8 cellular contexts compared by ENCODE assay signal in the genomic region with DNA sequence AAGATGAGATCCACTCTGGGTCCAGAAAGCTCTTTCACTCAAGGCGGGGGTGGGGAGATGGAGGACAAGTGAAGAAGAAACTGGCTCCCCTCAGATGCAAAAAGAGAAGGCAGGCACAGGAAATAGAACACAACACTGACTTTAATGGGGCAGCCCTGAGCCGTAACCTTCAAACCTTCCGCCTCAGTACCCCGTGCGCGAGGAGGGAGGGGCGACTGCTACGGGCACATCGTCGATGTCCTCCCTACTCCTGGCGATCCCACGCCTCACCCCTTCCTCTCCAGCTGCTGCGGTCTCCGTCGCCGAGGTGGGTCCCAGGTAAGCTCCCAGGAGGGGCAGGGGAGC. TPM values are rescaled to one million over a fixed set of nuclear protein-coding genes. Genes with fewer than 3 reads are reported as not detected.
DNase-seq lines count a peak whose midpoint lies in the region; ATAC-seq and TF ChIP-seq lines count a peak whose summit lies in the region.

No MANE protein-coding gene starts in this region.

- H3K27ac ChIP-seq in cardiac muscle cell (no peak overlapping the region), dorsolateral prefrontal cortex (peak overlapping the region in 7 of 59 donors; percentile 5 to 52 (median 36)), muscle layer of duodenum (ENCODE audit: low read length) (no peak overlapping the region), vagina (peak overlapping the region; percentile 17)

- TF ChIP-seq CTCF in cardiac muscle cell (IDR thresholded peaks at IDR 0.05; ENCODE audit: low read depth, low read length) (no peak), dorsolateral prefrontal cortex (IDR thresholded peaks at IDR 0.05 in 54 of 56, conservative IDR thresholded peaks at IDR 0.05 in 2 of 56; ENCODE audit: low read depth in 1 of 56, partially characterized antibody in 56 of 56) (no peak), vagina (IDR thresholded peaks at IDR 0.05) (no peak)

- H3K4me1 ChIP-seq in cardiac muscle cell (ENCODE audit: low read depth) (no peaks in the 10 kb centered on the region), muscle layer of duodenum (ENCODE audit: control insufficient read depth in 1 of 2, insufficient read depth in 2 of 2, low read length in 2 of 2) (peaks cover 5 to 22% of the 10 kb centered on the region in 2 donors), vagina (peaks cover 32% of the 10 kb centered on the region)

- peaks cover 52% of the 10 kb centered on the region for H3K27me3 ChIP-seq in cardiac muscle cell
- H3K27me3 ChIP-seq in dorsolateral prefrontal cortex, result no peaks in the 10 kb centered on the region
- H3K27me3 ChIP-seq in muscle layer of duodenum (ENCODE audit: low read depth, low read length), result no peaks in the 10 kb centered on the region
- no peaks in the 10 kb centered on the region for H3K27me3 ChIP-seq in vagina

- DNase-seq in cardiac muscle cell (ENCODE audit: low read depth in 1 of 2, low spot score in 1 of 2) (no peak), cardiac septum (ENCODE audit: low spot score) (no peak), dorsolateral prefrontal cortex (no peak), vagina (ENCODE audit: extremely low spot score in 2 of 2) (peak in 1 of 2 donors; percentile 84), cerebellum (ENCODE audit: low spot score) (no peak)

- H3K36me3 ChIP-seq in cardiac muscle cell (no peaks in the 10 kb centered on the region), muscle layer of duodenum (ENCODE audit: control insufficient read depth in 1 of 2, insufficient read depth in 2 of 2, low read length in 2 of 2) (no peaks in the 10 kb centered on the region), vagina (no peaks in the 10 kb centered on the region)

- intact Hi-C loops in cardiac septum (cut with DNase I) (no loop called here), dorsolateral prefrontal cortex (cut with DNase I) (no loop called here), vagina (cut with DNase I) (loop anchor here (5.0 kb wide), 1 partner anchor 100 kb away; no protein-coding TSS in a partner anchor)

- ATAC-seq in HG02840 (IDR thresholded peaks at IDR 0.05; ENCODE audit: low FRiP score, unreplicated experiment) (no peak), HG03039 (IDR thresholded peaks at IDR 0.05; ENCODE audit: unreplicated experiment) (no peak)

- H3K9me3 ChIP-seq in cardiac muscle cell (ENCODE audit: low read depth) (no peaks in the 10 kb centered on the region), muscle layer of duodenum (ENCODE audit: control insufficient read depth in 1 of 2, low read length in 2 of 2) (no peaks in the 10 kb centered on the region), vagina (no peaks in the 10 kb centered on the region)

- H3K4me3 ChIP-seq in cardiac muscle cell (peak overlapping the region; percentile 21), dorsolateral prefrontal cortex (peak overlapping the region; percentile 38 to 71 (median 61)), muscle layer of duodenum (ENCODE audit: low read depth in 1 of 2, low read length in 2 of 2) (peak overlapping the region; percentile 61 to 74), vagina (peak overlapping the region; percentile 51 to 61)

- no peak for TF ChIP-seq POLR2A in vagina (IDR thresholded peaks at IDR 0.05)

RNA-seq across cellular contexts. Expression of gene SPEF1, which starts 3.9 kb away (rescaled TPM):
- 0.95 and 1.6 TPM in 2 replicates for total RNA-seq in cardiac muscle cell
- polyA plus RNA-seq in cardiac muscle cell, result 0.61 and 1.2 TPM in 2 replicates
- not detected for total RNA-seq in cardiac septum
- total RNA-seq in dorsolateral prefrontal cortex, result 10 to 100 TPM in 3 of 120 experiments, 1 to 10 TPM in 117; 2.0 to 11.0 (median 5.3) TPM
- not detected for total RNA-seq in vagina
- 1.00 TPM for total RNA-seq in cerebellum

RNA-seq across cellular contexts. Expression of gene CENPB, which starts 9.2 kb away (rescaled TPM):
- 45.0 and 47.6 TPM in 2 replicates for total RNA-seq in cardiac muscle cell
- polyA plus RNA-seq in cardiac muscle cell, result 10.5 and 12.5 TPM in 2 replicates
- 79.8 TPM for total RNA-seq in cardiac septum
- total RNA-seq in dorsolateral prefrontal cortex, result 100 to 1,000 TPM in 20 of 120 experiments, 10 to 100 TPM in 100; 53.5 to 178 (median 74.0) TPM
- total RNA-seq in vagina, result 62.9 TPM
- 29.9 TPM for total RNA-seq in cerebellum

RNA-seq across cellular contexts. Expression of gene ADISSP, which starts 9.8 kb away (rescaled TPM):
- 22.5 and 24.1 TPM in 2 replicates for total RNA-seq in cardiac muscle cell
- 38.5 and 45.3 TPM in 2 replicates for polyA plus RNA-seq in cardiac muscle cell
- 9.9 TPM for total RNA-seq in cardiac septum
- total RNA-seq in dorsolateral prefrontal cortex, result 10 to 100 TPM; 19.0 to 45.5 (median 31.1) TPM
- total RNA-seq in vagina, result 16.0 TPM
- 9.7 TPM for total RNA-seq in cerebellum

RNA-seq across cellular contexts. Expression of gene CDC25B, which starts 18.8 kb away (rescaled TPM):
- total RNA-seq in cardiac muscle cell (16.9 and 59.9 TPM in 2 replicates), cardiac septum (9.4 TPM), dorsolateral prefrontal cortex (10 to 100 TPM; 30.5 to 72.6 (median 46.2) TPM), vagina (26.5 TPM), cerebellum (9.2 TPM)
- polyA plus RNA-seq in cardiac muscle cell, result 9.7 and 31.7 TPM in 2 replicates

RNA-seq across cellular contexts. Expression of gene AP5S1, which starts 43.0 kb away (rescaled TPM):
- 7.6 and 15.5 TPM in 2 replicates for total RNA-seq in cardiac muscle cell
- polyA plus RNA-seq in cardiac muscle cell, result 4.7 and 22.9 TPM in 2 replicates
- 12.5 TPM for total RNA-seq in cardiac septum
- total RNA-seq in dorsolateral prefrontal cortex, result 10 to 100 TPM in 119 of 120 experiments, 1 to 10 TPM in 1; 9.8 to 22.0 (median 15.9) TPM
- total RNA-seq in vagina, result 6.1 TPM
- 7.4 TPM for total RNA-seq in cerebellum
